In the genomic region with DNA sequence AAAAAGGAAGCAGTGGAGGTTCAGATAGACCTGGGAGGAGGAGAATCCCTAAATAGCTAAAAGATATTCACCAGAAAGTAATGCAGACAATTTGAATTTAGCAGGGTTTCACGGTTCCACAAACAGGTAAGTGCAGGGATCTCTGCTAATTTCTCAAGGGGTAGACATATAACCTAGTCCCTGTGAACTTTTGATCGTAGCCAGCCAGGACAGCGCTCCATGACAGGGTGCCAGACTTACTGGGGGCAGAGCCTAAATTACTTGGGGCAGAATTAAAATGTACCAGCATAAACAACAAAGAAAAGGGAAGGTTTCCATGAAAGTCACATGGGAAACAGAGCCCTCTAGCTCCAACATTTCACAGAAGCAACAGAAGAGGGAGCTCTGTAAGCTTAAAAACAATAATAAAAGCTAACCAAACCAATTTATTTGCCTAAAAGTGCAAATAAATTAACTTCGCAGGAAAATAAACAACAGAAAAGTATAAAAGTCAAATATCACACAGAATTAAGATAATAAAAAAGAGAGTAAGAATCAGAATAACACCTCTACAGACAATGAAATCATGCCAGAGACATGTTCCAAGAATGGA, we compare ENCODE assay signal across 9 cellular contexts.
A peak's percentile ranks its signal among the peaks of the same experiment; 100 is the strongest.
DNase-seq lines count a peak whose midpoint lies in the region; ATAC-seq and TF ChIP-seq lines count a peak whose summit lies in the region.
"Had no signal": no experiment of that assay in that cellular context is flagged by ENCODE, and none has a peak within 500 bp of the region (broad histone marks: within the 10 kb centered on the region; RNA-seq: fewer than 3 reads in every experiment).

No MANE protein-coding gene starts in this region.

- peaks cover 4% of the 10 kb centered on the region for H3K9me3 Mint-ChIP-seq in type B pancreatic cell
- H3K9me3 Mint-ChIP-seq in CD8-positive, alpha-beta memory T cell, result no peaks in the 10 kb centered on the region
- H3K9me3 Mint-ChIP-seq: activated naive CD4-positive, alpha-beta T cell treated with anti-CD3 and anti-CD28 coated beads, Interleukin-2, amount 50 U/mL, for 24 hours had no signal

- intact Hi-C loops in Right ventricle myocardium inferior (cut with DNase I) (loop anchor here (2.0 to 5.0 kb wide), 2 partner anchors 94 to 623 kb away; no protein-coding TSS in a partner anchor), left ventricle myocardium superior (cut with micrococcal nuclease) (loop anchor here (5.0 to 10.0 kb wide), 2 partner anchors 451 to 624 kb away; no protein-coding TSS in a partner anchor)

- no peak overlapping the region for H3K4me3 Mint-ChIP-seq in type B pancreatic cell
- no peak overlapping the region for H3K4me3 Mint-ChIP-seq in CD8-positive, alpha-beta memory T cell
- H3K4me3 Mint-ChIP-seq: activated naive CD4-positive, alpha-beta T cell treated with anti-CD3 and anti-CD28 coated beads, Interleukin-2, amount 50 U/mL, for 24 hours had no signal

- no peaks in the 10 kb centered on the region for H3K4me1 Mint-ChIP-seq in type B pancreatic cell (ENCODE audit: unreplicated experiment)
- H3K4me1 Mint-ChIP-seq in CD8-positive, alpha-beta memory T cell, result no peaks in the 10 kb centered on the region
- H3K4me1 Mint-ChIP-seq: activated naive CD4-positive, alpha-beta T cell treated with anti-CD3 and anti-CD28 coated beads, Interleukin-2, amount 50 U/mL, for 24 hours had no signal

- no peaks in the 10 kb centered on the region for H3K36me3 ChIP-seq in right atrium auricular region
- no peaks in the 10 kb centered on the region for H3K36me3 ChIP-seq in CD8-positive, alpha-beta memory T cell (ENCODE audit: insufficient read depth, low read length)

- no peak overlapping the region for H3K27ac Mint-ChIP-seq in type B pancreatic cell
- H3K27ac Mint-ChIP-seq in CD8-positive, alpha-beta memory T cell, result no peak overlapping the region
- H3K27ac Mint-ChIP-seq: activated naive CD4-positive, alpha-beta T cell treated with anti-CD3 and anti-CD28 coated beads, Interleukin-2, amount 50 U/mL, for 24 hours had no signal

- H3K27me3 ChIP-seq in right atrium auricular region, result no peaks in the 10 kb centered on the region
- H3K27me3 ChIP-seq in CD8-positive, alpha-beta memory T cell (ENCODE audit: insufficient read depth, low read length, poor library complexity, severe bottlenecking), result no peaks in the 10 kb centered on the region

- H3K27ac ChIP-seq in right atrium auricular region, result no peak overlapping the region
- no peak overlapping the region for H3K27ac ChIP-seq in CD8-positive, alpha-beta memory T cell (ENCODE audit: low read depth, low read length)

- POLR2A ChIA-PET in CD8-positive, alpha-beta memory T cell (lab: Charles Lee), result no interaction called here

- DNase-seq in Right ventricle myocardium inferior (ENCODE audit: missing footprints) (no peak), right atrium auricular region (ENCODE audit: low spot score) (no peak), SK-MEL-5 (ENCODE audit: low read depth, low spot score) (peak; percentile 59), left ventricle myocardium superior (no peak), type B pancreatic cell (ENCODE audit: extremely low spot score, unreplicated experiment) (no peak), HuH-7.5 (ENCODE audit: low spot score) (no peak)
- DNase-seq in CD8-positive, alpha-beta memory T cell, result no peak
- no peak for DNase-seq in stimulated activated CD4-positive, alpha-beta T cell treated with anti-CD3 and anti-CD28 coated beads, Interleukin-2, amount 100 ng/mL, for 48 hours

- H3K4me1 ChIP-seq in right atrium auricular region, result no peaks in the 10 kb centered on the region
- H3K4me1 ChIP-seq in CD8-positive, alpha-beta memory T cell (ENCODE audit: insufficient read depth, low read length), result no peaks in the 10 kb centered on the region

- in situ Hi-C loops in SK-MEL-5 (cut with HindIII; ENCODE audit: low pct_unique_long_range_greater_than_20kb, low sequenced_read_pairs), result no loop called here

- no peaks in the 10 kb centered on the region for H3K9me3 ChIP-seq in right atrium auricular region
- no peaks in the 10 kb centered on the region for H3K9me3 ChIP-seq in CD8-positive, alpha-beta memory T cell (ENCODE audit: low read length)

- H3K4me3 ChIP-seq in right atrium auricular region, result no peak overlapping the region
- no peak overlapping the region for H3K4me3 ChIP-seq in CD8-positive, alpha-beta memory T cell (ENCODE audit: low read length)

- CTCF ChIA-PET in CD8-positive, alpha-beta memory T cell (lab: Charles Lee), result no interaction called here

- peak; percentile 34 for ATAC-seq in Right ventricle myocardium inferior
- peak; percentile 42 for ATAC-seq in left ventricle myocardium superior

- H3K36me3 Mint-ChIP-seq in type B pancreatic cell, result no peaks in the 10 kb centered on the region
- H3K36me3 Mint-ChIP-seq in CD8-positive, alpha-beta memory T cell, result no peaks in the 10 kb centered on the region
- H3K36me3 Mint-ChIP-seq: activated naive CD4-positive, alpha-beta T cell treated with anti-CD3 and anti-CD28 coated beads, Interleukin-2, amount 50 U/mL, for 24 hours had no signal

- TF ChIP-seq CTCF in right atrium auricular region (IDR thresholded peaks at IDR 0.05) (peak in 1 of 2 donors; percentile 62), type B pancreatic cell (conservative IDR thresholded peaks at IDR 0.05) (peak; percentile 61)

- peaks cover 7% of the 10 kb centered on the region for H3K27me3 Mint-ChIP-seq in type B pancreatic cell
- peaks cover 3 to 31% of the 10 kb centered on the region in 2 donors for H3K27me3 Mint-ChIP-seq in CD8-positive, alpha-beta memory T cell
